19 cellular contexts compared by ENCODE assay signal in genomic region chr3:154781595-154781994, GRCh38.
A peak's percentile ranks its signal among the peaks of the same experiment; 100 is the strongest.
DNase-seq lines count a peak whose midpoint lies in the region; ATAC-seq and TF ChIP-seq lines count a peak whose summit lies in the region.
"Had no signal": no experiment of that assay in that cellular context is flagged by ENCODE, and none has a peak within 500 bp of the region (broad histone marks: within the 10 kb centered on the region; RNA-seq: fewer than 3 reads in every experiment).

No MANE protein-coding gene starts in this region.

- no peaks in the 10 kb centered on the region for H3K9me3 ChIP-seq in upper lobe of right lung
- H3K9me3 ChIP-seq: Caco-2 had no signal

- no peak for ATAC-seq in upper lobe of right lung
- no peak for ATAC-seq in sciatic nerve
- ATAC-seq: K562, Panc1, Right ventricle myocardium inferior had no signal

- TF ChIP-seq CTCF in AG10803 (conservative IDR thresholded peaks at IDR 0.05; ENCODE audit: low read length) (peak; percentile 32), HFF-Myc (IDR thresholded peaks at IDR 0.05; ENCODE audit: low read depth, low read length, missing control alignments) (peak; percentile 21), choroid plexus epithelial cell (conservative IDR thresholded peaks at IDR 0.05; ENCODE audit: low read depth, low read length) (peak; percentile 24), fibroblast of villous mesenchyme (IDR thresholded peaks at IDR 0.05; ENCODE audit: insufficient read depth, low read depth, low read length) (peak; percentile 9), upper lobe of right lung (IDR thresholded peaks at IDR 0.05) (no peak)

- no peak overlapping the region for H3K27ac ChIP-seq in upper lobe of right lung
- H3K27ac ChIP-seq: HL-60, SK-N-MC had no signal

- intact Hi-C loops in upper lobe of right lung (cut with DNase I) (no loop called here), sciatic nerve (cut with DNase I) (no loop called here)

- H3K27me3 ChIP-seq in upper lobe of right lung, result no peaks in the 10 kb centered on the region

- no peak for DNase-seq in AG10803 (ENCODE audit: low read depth)
- no peak for DNase-seq in HFF-Myc (ENCODE audit: extremely low read depth, low read depth)
- no peak for DNase-seq in choroid plexus epithelial cell (ENCODE audit: low read depth)
- no peak for DNase-seq in fibroblast of villous mesenchyme (ENCODE audit: low read depth)
- no peak for DNase-seq in T-helper 9 cell
- no peak for DNase-seq in upper lobe of right lung
- no peak for DNase-seq in NCI-H1436 (lab: John Stamatoyannopoulos, UW)
- DNase-seq in sciatic nerve (ENCODE audit: low spot score), result no peak
- DNase-seq: C1 segment of cervical spinal cord, Caco-2, H7, NCI-H1417 treated with DMSO at 0.1 percent for 48 hours, NCI-H2081, NCI-H524 had no signal

- no peak overlapping the region for H3K4me3 ChIP-seq in AG10803 (ENCODE audit: low read length)
- no peak overlapping the region for H3K4me3 ChIP-seq in HFF-Myc (replicated peaks; ENCODE audit: low read depth, low read length)
- H3K4me3 ChIP-seq in choroid plexus epithelial cell (ENCODE audit: low read depth, low read length), result no peak overlapping the region
- no peak overlapping the region for H3K4me3 ChIP-seq in fibroblast of villous mesenchyme (ENCODE audit: low read depth, low read length)
- H3K4me3 ChIP-seq in upper lobe of right lung, result no peak overlapping the region
- H3K4me3 ChIP-seq: K562, SK-N-MC had no signal

- H3K36me3 ChIP-seq in upper lobe of right lung, result no peaks in the 10 kb centered on the region

- no peaks in the 10 kb centered on the region for H3K4me1 ChIP-seq in upper lobe of right lung
- H3K4me1 ChIP-seq: Caco-2 had no signal
